ENCODE assay signal across 9 cellular contexts in genomic region chr5:56200856-56201638, GRCh38. TPM values are rescaled to one million over a fixed set of nuclear protein-coding genes. Genes with fewer than 3 reads are reported as not detected.
A peak's percentile ranks its signal among the peaks of the same experiment; 100 is the strongest.
DNase-seq lines count a peak whose midpoint lies in the region; ATAC-seq lines count a peak whose summit lies in the region.
"Had no signal": no experiment of that assay in that cellular context is flagged by ENCODE, and none has a peak within 500 bp of the region (broad histone marks: within the 10 kb centered on the region; RNA-seq: fewer than 3 reads in every experiment).

No MANE protein-coding gene starts in this region.

- H3K4me3 ChIP-seq in right cardiac atrium (ENCODE audit: low read length), result no peak overlapping the region
- H3K4me3 ChIP-seq: BLaER1 treated with 17β-estradiol and CSF1 and Interleukin-3, amounts not matched to agents 10 nM and 100 nM had no signal

- H3K4me1 ChIP-seq in right cardiac atrium (ENCODE audit: control insufficient read depth, insufficient read depth, low read length), result no peaks in the 10 kb centered on the region

- ATAC-seq in HG02763 (IDR thresholded peaks at IDR 0.05; ENCODE audit: unreplicated experiment) (peak; percentile 97), right cardiac atrium (peak; percentile 97)

- H3K4me3 Mint-ChIP-seq in T-helper 2 cell treated with Interferon-gamma antibody and Interleukin-4, amounts not matched to agents 5 μg/mL and 100 μg/mL, for 36 hours, result no peak overlapping the region

- H3K27me3 Mint-ChIP-seq in T-helper 2 cell treated with Interferon-gamma antibody and Interleukin-4, amounts not matched to agents 5 μg/mL and 100 μg/mL, for 36 hours (ENCODE audit: low read depth), result no peaks in the 10 kb centered on the region

- peaks cover 10% of the 10 kb centered on the region for H3K9me3 Mint-ChIP-seq in T-helper 2 cell treated with Interferon-gamma antibody and Interleukin-4, amounts not matched to agents 5 μg/mL and 100 μg/mL, for 36 hours

- intact Hi-C loops in right cardiac atrium (cut with DNase I), result loop anchor here (2.0 to 10.0 kb wide), 3 partner anchors 264 to 266 kb away; no protein-coding TSS in a partner anchor

- H3K4me1 Mint-ChIP-seq in T-helper 2 cell treated with Interferon-gamma antibody and Interleukin-4, amounts not matched to agents 5 μg/mL and 100 μg/mL, for 36 hours (ENCODE audit: low read depth), result peaks cover 18% of the 10 kb centered on the region

- DNase-seq in NCI-H2081 (lab: John Stamatoyannopoulos, UW), result peak; percentile 6 to 26
- no peak for DNase-seq in NCI-H2081 treated with DMSO at 0.1 percent for 48 hours (lab: John Stamatoyannopoulos, UW)
- peak; percentile 26 for DNase-seq in NCI-H1436 treated with DMSO at 0.1 percent for 48 hours (lab: John Stamatoyannopoulos, UW)
- peak; percentile 47 for DNase-seq in T-helper 2 cell treated with Interferon-gamma antibody and Interleukin-4, amounts not matched to agents 5 μg/mL and 100 μg/mL, for 36 hours (ENCODE audit: low spot score)
- peak; percentile 25 for DNase-seq in amniotic stem cell (lab: John Stamatoyannopoulos, UW)
- DNase-seq in right cardiac atrium, result peak; percentile 39 to 65 (median 62)
- DNase-seq in smooth muscle cell of the brain vasculature (ENCODE audit: low read depth, low spot score), result peak; percentile 45

- peaks cover 3% of the 10 kb centered on the region for H3K36me3 Mint-ChIP-seq in T-helper 2 cell treated with Interferon-gamma antibody and Interleukin-4, amounts not matched to agents 5 μg/mL and 100 μg/mL, for 36 hours (ENCODE audit: low read depth)

- no peak overlapping the region for H3K27ac Mint-ChIP-seq in T-helper 2 cell treated with Interferon-gamma antibody and Interleukin-4, amounts not matched to agents 5 μg/mL and 100 μg/mL, for 36 hours

- H3K9me3 ChIP-seq in right cardiac atrium (ENCODE audit: control insufficient read depth, low read length), result no peaks in the 10 kb centered on the region

- 34% methylated on average over 5 of the region's 5 CpGs for WGBS in right cardiac atrium

- H3K27ac ChIP-seq in right cardiac atrium (ENCODE audit: low read length), result no peak overlapping the region
- H3K27ac ChIP-seq: BLaER1 treated with 17β-estradiol and CSF1 and Interleukin-3, amounts not matched to agents 10 nM and 100 nM had no signal

- no peaks in the 10 kb centered on the region for H3K27me3 ChIP-seq in right cardiac atrium (ENCODE audit: control insufficient read depth, insufficient read depth)
- H3K27me3 ChIP-seq: BLaER1 treated with 17β-estradiol and CSF1 and Interleukin-3, amounts not matched to agents 10 nM and 100 nM had no signal

RNA-seq across cellular contexts. Expression of gene ANKRD55, which starts 32.1 kb away (rescaled TPM):
- total RNA-seq in right cardiac atrium, result under 1 TPM in 2 of 4 donors, not detected in 2; 0.20 to 0.21 TPM
- polyA plus RNA-seq in right cardiac atrium, result 0.09 TPM
